In the genomic region with DNA sequence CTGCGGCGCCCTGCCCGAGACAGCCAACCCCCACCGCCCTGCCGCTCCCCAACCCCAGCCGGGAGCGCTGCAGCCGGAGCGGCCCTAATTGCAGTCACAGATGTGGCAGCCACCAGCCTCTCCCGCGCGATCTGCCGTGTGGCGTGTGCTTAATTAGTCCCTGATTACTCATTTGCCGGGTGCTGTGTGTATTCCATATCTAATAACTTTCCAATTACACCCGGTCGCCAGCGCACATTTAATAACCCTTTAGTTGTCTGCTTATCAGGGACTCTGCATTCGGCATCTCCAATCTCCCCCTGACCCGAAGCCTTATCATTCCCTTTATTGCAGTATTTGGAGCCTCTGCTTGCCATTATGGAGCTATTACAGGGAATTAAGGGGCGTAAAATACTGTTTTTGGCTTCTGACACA, we compare ENCODE assay signal across 25 cellular contexts.
DNase-seq lines count a peak whose midpoint lies in the region; ATAC-seq and TF ChIP-seq lines count a peak whose summit lies in the region.
"Had no signal": no experiment of that assay in that cellular context is flagged by ENCODE, and none has a peak within 500 bp of the region (broad histone marks: within the 10 kb centered on the region; RNA-seq: fewer than 3 reads in every experiment).

No MANE protein-coding gene starts in this region.

- H3K36me3 Mint-ChIP-seq in brain, result peaks cover under 1% of the 10 kb centered on the region
- H3K36me3 Mint-ChIP-seq: activated naive CD8-positive, alpha-beta T cell had no signal

- peaks cover 65% of the 10 kb centered on the region for H3K4me1 Mint-ChIP-seq in brain
- H3K4me1 Mint-ChIP-seq: activated CD4-positive, alpha-beta T cell treated with anti-CD3 and anti-CD28 coated beads, Interleukin-2, amount 10 ng/mL, durations not matched to agents 7 days and 5 days; immature natural killer cell had no signal

- H3K4me3 Mint-ChIP-seq in brain, result peak overlapping the region in 3 of 5 experiments; percentile 5 to 59 (median 5)
- H3K4me3 Mint-ChIP-seq: activated CD4-positive, alpha-beta T cell treated with anti-CD3 and anti-CD28 coated beads, Interleukin-2, amount 10 ng/mL, durations not matched to agents 7 days and 5 days; activated naive CD8-positive, alpha-beta T cell; immature natural killer cell; nephron; T-helper 1 cell treated with Interleukin-12 subunit alpha and Interleukin-12 subunit beta and Interleukin-4 antibody, amounts not matched to agents 30 μg/mL and 1 μg/mL, for 36 hours had no signal

- in situ Hi-C loops in gastrocnemius medialis (cut with MboI; ENCODE audit: low sequenced_read_pairs in 4 of 4), result no loop called here

- no peak for TF ChIP-seq CTCF in brain (conservative IDR thresholded peaks at IDR 0.05)
- TF ChIP-seq CTCF in gastrocnemius medialis (IDR thresholded peaks at IDR 0.05 in 4 of 5, conservative IDR thresholded peaks at IDR 0.05 in 1 of 5), result no peak

- DNase-seq in NCI-H524 (lab: John Stamatoyannopoulos, UW) (peak; percentile 72 to 79), NCI-H524 treated with DMSO at 0.1 percent for 48 hours (lab: John Stamatoyannopoulos, UW) (no peak), NCI-H2227 (lab: John Stamatoyannopoulos, UW; ENCODE audit: unreplicated experiment) (peak; percentile 63), gastrocnemius medialis (no peak), dedifferentiated amniotic fluid mesenchymal stem cell (ENCODE audit: extremely low spot score) (no peak), SW 1271 (lab: John Stamatoyannopoulos, UW) (no peak)
- DNase-seq: activated CD4-positive, alpha-beta T cell treated with anti-CD3 and anti-CD28 coated beads, Interleukin-2, amount 10 ng/mL, durations not matched to agents 7 days and 5 days; cerebellar nuclear complex; erythroblast; immature natural killer cell; IMR-90; left ventricle myocardium inferior; NCI-H2029 treated with DMSO at 0.1 percent for 48 hours; NCI-H526 treated with DMSO at 0.1 percent for 48 hours; PC-3; SIG-M5; sigmoid colon had no signal

- H3K9me3 ChIP-seq in gastrocnemius medialis, result no peaks in the 10 kb centered on the region
- H3K9me3 ChIP-seq: A549, left ventricle myocardium inferior, sigmoid colon had no signal

- no peak for TF ChIP-seq POLR2A in gastrocnemius medialis (IDR thresholded peaks at IDR 0.05)

- intact Hi-C loops in gastrocnemius medialis (cut with DNase I; ENCODE audit: low total_unique reads), result no loop called here

- H3K4me1 ChIP-seq in gastrocnemius medialis, result peaks cover 26% of the 10 kb centered on the region in 2 donors

- H3K27ac Mint-ChIP-seq in brain, result peak overlapping the region; percentile 35 to 95 (median 84)
- H3K27ac Mint-ChIP-seq: activated CD4-positive, alpha-beta T cell treated with anti-CD3 and anti-CD28 coated beads, Interleukin-2, amount 10 ng/mL, durations not matched to agents 7 days and 5 days; activated naive CD8-positive, alpha-beta T cell; immature natural killer cell; T-helper 1 cell treated with Interleukin-12 subunit alpha and Interleukin-12 subunit beta and Interleukin-4 antibody, amounts not matched to agents 30 μg/mL and 1 μg/mL, for 36 hours had no signal

- peaks cover 0 to 20% (median 3%) of the 10 kb centered on the region in 5 experiments for H3K9me3 Mint-ChIP-seq in brain
- H3K9me3 Mint-ChIP-seq: nephron; T-helper 1 cell treated with Interleukin-12 subunit alpha and Interleukin-12 subunit beta and Interleukin-4 antibody, amounts not matched to agents 30 μg/mL and 1 μg/mL, for 36 hours had no signal

- H3K27me3 Mint-ChIP-seq in brain, result peaks cover 3% of the 10 kb centered on the region
- H3K27me3 Mint-ChIP-seq: activated CD4-positive, alpha-beta T cell treated with anti-CD3 and anti-CD28 coated beads, Interleukin-2, amount 10 ng/mL, durations not matched to agents 7 days and 5 days; activated naive CD8-positive, alpha-beta T cell had no signal

- no peaks in the 10 kb centered on the region for H3K27me3 ChIP-seq in gastrocnemius medialis
- H3K27me3 ChIP-seq: BLaER1, sigmoid colon had no signal

- no peaks in the 10 kb centered on the region for H3K36me3 ChIP-seq in gastrocnemius medialis
- H3K36me3 ChIP-seq: BLaER1, HAP-1, left ventricle myocardium inferior, sigmoid colon had no signal

- no peak for ATAC-seq in gastrocnemius medialis
- ATAC-seq in GM21723 (IDR thresholded peaks at IDR 0.05; ENCODE audit: unreplicated experiment), result no peak
- ATAC-seq: A549, PC-3 had no signal

- peak overlapping the region; percentile 56 to 74 (median 56) for H3K27ac ChIP-seq in gastrocnemius medialis
- H3K27ac ChIP-seq: A549, BLaER1, left ventricle myocardium inferior had no signal

- no peak overlapping the region for H3K4me3 ChIP-seq in gastrocnemius medialis
- H3K4me3 ChIP-seq: A549, BLaER1, HAP-1, left ventricle myocardium inferior, sigmoid colon had no signal

Comparison
In these comparisons a context has a peak if more than half of its experiments do, and no peak if none do; other contexts are left out.
1. DNase-seq: peak in NCI-H524 (2 of 2) and NCI-H2227 (single experiment); none in NCI-H524 treated with DMSO at 0.1 percent for 48 hours (single experiment), gastrocnemius medialis (0 of 2), dedifferentiated amniotic fluid mesenchymal stem cell (single experiment) and SW 1271 (0 of 2).